In genomic region chr20:15195378-15195777, GRCh38 we compare ENCODE assay signal across 31 cellular contexts.
"Had no signal": no experiment of that assay in that cellular context is flagged by ENCODE, and none has a peak within 500 bp of the region (broad histone marks: within the 10 kb centered on the region; RNA-seq: fewer than 3 reads in every experiment).

No MANE protein-coding gene starts in this region.

- H3K4me3 ChIP-seq: body of pancreas, cardiac muscle cell, colonic mucosa, gastrocnemius medialis, left lung, lower lobe of right lung, right lobe of liver, skin epidermis, thoracic aorta had no signal

- FAIRE-seq: endometrium, islet of Langerhans, urothelium cell line had no signal

- H3K36me3 Mint-ChIP-seq: natural killer cell treated with Interleukin-12 subunit alpha and Interleukin-12 subunit beta and Interleukin-15 and Interleukin-18, amount 100 ng/mL, for 72 hours had no signal

- H3K4me3 Mint-ChIP-seq: activated CD4-positive, alpha-beta memory T cell treated with anti-CD3 and anti-CD28 coated beads, Interleukin-2, amount 10 ng/mL, durations not matched to agents 7 days and 5 days; activated CD4-positive, alpha-beta T cell treated with anti-CD3 and anti-CD28 coated beads, Interleukin-2, amount 10 ng/mL, durations not matched to agents 7 days and 5 days; activated T-cell treated with anti-CD3 and anti-CD28 coated beads, Interleukin-2, amount 50 U/mL, for 24 hours; natural killer cell treated with Interleukin-12 subunit alpha and Interleukin-12 subunit beta and Interleukin-15 and Interleukin-18, amount 100 ng/mL, for 72 hours; stimulated activated naive CD8-positive, alpha-beta T cell treated with anti-CD3 and anti-CD28 coated beads, Interleukin-15, Interleukin-2, amounts not matched to agents 100 ng/mL and 50 ng/mL, for 24 hours; T-helper 17 cell had no signal

- H3K27me3 ChIP-seq: body of pancreas, cardiac muscle cell, colonic mucosa, gastrocnemius medialis, left lung, right lobe of liver had no signal

- ATAC-seq: body of pancreas; gastrocnemius medialis; left lung; lower lobe of right lung; natural killer cell treated with Interleukin-12 subunit alpha and Interleukin-12 subunit beta and Interleukin-15 and Interleukin-18, amount 100 ng/mL, for 72 hours; right lobe of liver; T-helper 17 cell had no signal

- H3K9me3 Mint-ChIP-seq: activated CD4-positive, alpha-beta T cell treated with anti-CD3 and anti-CD28 coated beads, Interleukin-2, amount 10 ng/mL, durations not matched to agents 7 days and 5 days; activated T-cell treated with anti-CD3 and anti-CD28 coated beads, Interleukin-2, amount 50 U/mL, for 24 hours had no signal

- H3K4me1 Mint-ChIP-seq: activated CD4-positive, alpha-beta memory T cell treated with anti-CD3 and anti-CD28 coated beads, Interleukin-2, amount 10 ng/mL, durations not matched to agents 7 days and 5 days; T-helper 17 cell had no signal

- H3K27me3 Mint-ChIP-seq: activated CD4-positive, alpha-beta memory T cell treated with anti-CD3 and anti-CD28 coated beads, Interleukin-2, amount 10 ng/mL, durations not matched to agents 7 days and 5 days; activated CD4-positive, alpha-beta T cell treated with anti-CD3 and anti-CD28 coated beads, Interleukin-2, amount 10 ng/mL, durations not matched to agents 7 days and 5 days; activated T-cell treated with anti-CD3 and anti-CD28 coated beads, Interleukin-2, amount 50 U/mL, for 24 hours; natural killer cell treated with Interleukin-12 subunit alpha and Interleukin-12 subunit beta and Interleukin-15 and Interleukin-18, amount 100 ng/mL, for 72 hours; stimulated activated naive CD8-positive, alpha-beta T cell treated with anti-CD3 and anti-CD28 coated beads, Interleukin-15, Interleukin-2, amounts not matched to agents 100 ng/mL and 50 ng/mL, for 24 hours; T-helper 17 cell had no signal

- DNase-seq: activated CD4-positive, alpha-beta memory T cell treated with anti-CD3 and anti-CD28 coated beads, Interleukin-2, amount 10 ng/mL, durations not matched to agents 7 days and 5 days; activated CD4-positive, alpha-beta T cell treated with anti-CD3 and anti-CD28 coated beads for 1 hour; activated CD4-positive, alpha-beta T cell treated with anti-CD3 and anti-CD28 coated beads, Interleukin-2, amount 10 ng/mL, durations not matched to agents 7 days and 5 days; activated CD8-positive, alpha-beta memory T cell treated with anti-CD3 and anti-CD28 coated beads, Interleukin-2, amount 50 U/mL, for 48 hours; activated gamma-delta T cell treated with Interleukin-2 at 50 U/mL for 16 hours; activated naive CD4-positive, alpha-beta T cell treated with anti-CD3 and anti-CD28 coated beads, Interleukin-2, amount 50 U/mL, for 16 hours; activated T-cell treated with anti-CD3 and anti-CD28 coated beads, Interleukin-2, amount 50 U/mL, for 24 hours; body of pancreas; cerebellar nuclear complex; colonic mucosa; effector CD8-positive, alpha-beta T cell; gastrocnemius medialis; glutamatergic neuron; left lung; lower lobe of right lung; mesendoderm; posterior cingulate gyrus; right lobe of liver; stimulated activated CD4-positive, alpha-beta T cell treated with anti-CD3 and anti-CD28 coated beads, Interleukin-12 subunit alpha, Interleukin-12 subunit beta, amount 100 ng/mL, for 4 hours; stimulated activated CD4-positive, alpha-beta T cell treated with anti-CD3 and anti-CD28 coated beads, Interleukin-4, amount 100 ng/mL, for 1 hour; T-helper 17 cell; T1000; trophoblast cell had no signal

- H3K27ac ChIP-seq: body of pancreas, cardiac muscle cell, colonic mucosa, gastrocnemius medialis, left lung, lower lobe of right lung, right lobe of liver, skin epidermis, thoracic aorta had no signal

- H3K9me3 ChIP-seq: body of pancreas, colonic mucosa, gastrocnemius medialis, left lung, lower lobe of right lung, right lobe of liver, thoracic aorta had no signal

- H3K36me3 ChIP-seq: cardiac muscle cell, colonic mucosa, gastrocnemius medialis, left lung, lower lobe of right lung, right lobe of liver, thoracic aorta had no signal

- H3K4me1 ChIP-seq: body of pancreas, colonic mucosa, gastrocnemius medialis, left lung, lower lobe of right lung, right lobe of liver had no signal

- H3K27ac Mint-ChIP-seq: activated CD4-positive, alpha-beta memory T cell treated with anti-CD3 and anti-CD28 coated beads, Interleukin-2, amount 10 ng/mL, durations not matched to agents 7 days and 5 days; activated CD4-positive, alpha-beta T cell treated with anti-CD3 and anti-CD28 coated beads, Interleukin-2, amount 10 ng/mL, durations not matched to agents 7 days and 5 days; activated T-cell treated with anti-CD3 and anti-CD28 coated beads, Interleukin-2, amount 50 U/mL, for 24 hours; natural killer cell treated with Interleukin-12 subunit alpha and Interleukin-12 subunit beta and Interleukin-15 and Interleukin-18, amount 100 ng/mL, for 72 hours; stimulated activated naive CD8-positive, alpha-beta T cell treated with anti-CD3 and anti-CD28 coated beads, Interleukin-15, Interleukin-2, amounts not matched to agents 100 ng/mL and 50 ng/mL, for 24 hours; T-helper 17 cell had no signal
